ENCODE assay signal across 8 cellular contexts in the genomic region with DNA sequence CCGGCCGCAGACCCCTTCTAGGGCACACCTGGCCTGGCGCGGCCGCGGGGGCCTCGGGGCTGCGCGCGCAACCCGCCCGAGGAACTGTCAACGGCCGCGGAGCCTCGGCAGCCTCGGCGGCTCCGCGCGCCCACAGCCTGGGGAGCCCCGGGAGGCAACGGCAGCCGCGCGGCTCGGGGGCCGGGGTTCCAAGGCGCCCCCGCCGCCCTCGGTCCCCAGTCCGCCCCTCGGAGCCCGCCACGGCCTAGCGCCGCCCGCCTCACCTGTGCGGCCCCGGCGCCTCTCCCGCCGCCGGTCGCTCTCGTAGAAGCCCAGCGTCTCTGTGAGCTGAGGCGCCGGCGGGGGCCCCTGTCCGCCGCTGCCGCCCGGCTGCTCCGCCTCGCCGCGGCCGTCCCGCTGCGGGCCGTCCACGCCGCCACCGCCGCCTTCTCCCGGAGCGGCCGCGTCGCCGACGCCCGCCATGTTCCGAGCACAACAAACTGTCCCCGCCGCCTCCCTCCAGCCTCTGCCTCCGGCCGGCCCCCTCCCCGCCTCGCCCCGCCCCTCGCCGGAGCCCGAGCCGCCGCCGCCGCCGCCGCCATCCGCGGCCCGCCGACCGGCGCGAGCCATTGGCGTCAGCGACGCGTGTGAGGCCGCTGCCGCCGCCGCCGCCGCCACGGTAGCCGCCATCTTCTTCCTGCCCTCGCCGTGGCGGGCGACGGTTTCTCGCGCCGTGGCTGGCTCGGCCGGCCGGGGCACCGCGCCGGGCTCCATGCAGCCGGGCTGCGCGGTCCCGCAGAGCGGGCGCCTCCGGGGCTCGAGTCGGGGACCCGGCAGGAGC. TPM values are rescaled to one million over a fixed set of nuclear protein-coding genes. Genes with fewer than 3 reads are reported as not detected.
DNase-seq lines count a peak whose midpoint lies in the region; ATAC-seq and TF ChIP-seq lines count a peak whose summit lies in the region.

A gene with protein sequence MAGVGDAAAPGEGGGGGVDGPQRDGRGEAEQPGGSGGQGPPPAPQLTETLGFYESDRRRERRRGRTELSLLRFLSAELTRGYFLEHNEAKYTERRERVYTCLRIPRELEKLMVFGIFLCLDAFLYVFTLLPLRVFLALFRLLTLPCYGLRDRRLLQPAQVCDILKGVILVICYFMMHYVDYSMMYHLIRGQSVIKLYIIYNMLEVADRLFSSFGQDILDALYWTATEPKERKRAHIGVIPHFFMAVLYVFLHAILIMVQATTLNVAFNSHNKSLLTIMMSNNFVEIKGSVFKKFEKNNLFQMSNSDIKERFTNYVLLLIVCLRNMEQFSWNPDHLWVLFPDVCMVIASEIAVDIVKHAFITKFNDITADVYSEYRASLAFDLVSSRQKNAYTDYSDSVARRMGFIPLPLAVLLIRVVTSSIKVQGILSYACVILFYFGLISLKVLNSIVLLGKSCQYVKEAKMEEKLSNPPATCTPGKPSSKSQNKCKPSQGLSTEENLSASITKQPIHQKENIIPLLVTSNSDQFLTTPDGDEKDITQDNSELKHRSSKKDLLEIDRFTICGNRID (minus strand): TSS at position 476 of the 820 bp plus-strand sequence. CDS start 14 bp downstream, at position 462.

- H2AFZ ChIP-seq in ACC112 (ENCODE audit: low read length, unreplicated experiment) = peak within 1 kb of the TSS; percentile 92

- H3K9me3 Mint-ChIP-seq in memory B cell = no peaks in the 10 kb centered on the region

- H3K4me1 ChIP-seq in ACC112 (ENCODE audit: control insufficient read depth, insufficient read depth, low read length, unreplicated experiment) = peaks cover 27% of the 10 kb centered on the region
- H3K4me1 ChIP-seq in effector memory CD4-positive, alpha-beta T cell (ENCODE audit: control insufficient read depth, insufficient read depth, low read length, poor library complexity, severe bottlenecking) = peaks cover 27% of the 10 kb centered on the region

- no peaks in the 10 kb centered on the region for H3K27me3 ChIP-seq in ACC112 (ENCODE audit: insufficient read depth, low read length)
- no peaks in the 10 kb centered on the region for H3K27me3 ChIP-seq in effector memory CD4-positive, alpha-beta T cell (replicated peaks; ENCODE audit: control insufficient read depth, insufficient read depth, low read length, poor library complexity, severe bottlenecking)

- peak within 1 kb of the TSS; percentile 68 for H3K27ac ChIP-seq in ACC112 (ENCODE audit: low read depth, low read length)
- H3K27ac ChIP-seq in effector memory CD4-positive, alpha-beta T cell (ENCODE audit: insufficient read depth, low read length, poor library complexity, severe bottlenecking) = peak within 1 kb of the TSS; percentile 73

- ATAC-seq in HG03039 (IDR thresholded peaks at IDR 0.05; ENCODE audit: unreplicated experiment) (peak; percentile 68), memory B cell (ENCODE audit: low read depth) (peak; percentile 76)

- peak within 1 kb of the TSS; percentile 92 for H3K27ac Mint-ChIP-seq in memory B cell

- peak; percentile 62 for DNase-seq in NCI-H460 (ENCODE audit: extremely low read depth, low read depth)
- DNase-seq in activated CD8-positive, alpha-beta memory T cell treated with anti-CD3 and anti-CD28 coated beads for 4 hours (ENCODE audit: low read depth in 2 of 2) = peak; percentile 50 to 53
- DNase-seq in effector memory CD4-positive, alpha-beta T cell = peak; percentile 65 to 69 (median 67)
- peak; percentile 59 to 70 for DNase-seq in memory B cell (ENCODE audit: low spot score in 2 of 2)
- DNase-seq in stimulated activated CD8-positive, alpha-beta memory T cell treated with anti-CD3 and anti-CD28 coated beads, Interleukin-12 subunit alpha, Interleukin-12 subunit beta, amount 100 ng/mL, for 4 hours (ENCODE audit: low read depth) = peak; percentile 68

- H3K4me3 ChIP-seq in ACC112 (ENCODE audit: low read depth, low read length) = peak within 1 kb of the TSS; percentile 79
- H3K4me3 ChIP-seq in effector memory CD4-positive, alpha-beta T cell (ENCODE audit: insufficient read depth, low read depth, low read length, poor library complexity, severe bottlenecking) = peak within 1 kb of the TSS; percentile 66

- H3K4me3 Mint-ChIP-seq in memory B cell = peak within 1 kb of the TSS; percentile 95

- no peaks in the 10 kb centered on the region for H3K9me3 ChIP-seq in effector memory CD4-positive, alpha-beta T cell (ENCODE audit: control insufficient read depth, low read length)

- H3K36me3 ChIP-seq in ACC112 (ENCODE audit: insufficient read depth, low read length) = no peaks in the 10 kb centered on the region
- H3K36me3 ChIP-seq in effector memory CD4-positive, alpha-beta T cell (ENCODE audit: control insufficient read depth, insufficient read depth, low read length) = no peaks in the 10 kb centered on the region

- peak; percentile 72 for TF ChIP-seq POLR2A in GM18526 (IDR thresholded peaks at IDR 0.05; ENCODE audit: extremely low read depth, insufficient read length)

- peaks cover 59% of the 10 kb centered on the region for H3K79me2 ChIP-seq in ACC112 (ENCODE audit: control insufficient read depth, insufficient read depth, low read length, unreplicated experiment)

- peaks cover 28% of the 10 kb centered on the region for H3K4me1 Mint-ChIP-seq in memory B cell

- H3K36me3 Mint-ChIP-seq in memory B cell = no peaks in the 10 kb centered on the region

- H3K27me3 Mint-ChIP-seq in memory B cell = no peaks in the 10 kb centered on the region

RNA-seq across cellular contexts. Expression of the gene that starts here (rescaled TPM):
- 8.5 and 10.5 TPM in 2 replicates for total RNA-seq in NCI-H460 (2014; rRNA removed; shearing (Covaris generic))
- polyA plus RNA-seq in NCI-H460 (2014; cell fraction: nucleus; rRNA removed) = 10.6 and 21.0 TPM in 2 replicates

Comparison
In these comparisons a context has a peak if more than half of its experiments do, and no peak if none do; other contexts are left out.
1. Peak in every context shown above with its lines: DNase-seq, ATAC-seq, H3K4me3 ChIP-seq and H3K27ac ChIP-seq.